8 cellular contexts compared by ENCODE assay signal in genomic region chr7:158782638-158783490, GRCh38. TPM values are rescaled to one million over a fixed set of nuclear protein-coding genes. Genes with fewer than 3 reads are reported as not detected.
A peak's percentile ranks its signal among the peaks of the same experiment; 100 is the strongest.
DNase-seq lines count a peak whose midpoint lies in the region; ATAC-seq and TF ChIP-seq lines count a peak whose summit lies in the region.

No MANE protein-coding gene starts in this region.

- peak; percentile 25 for DNase-seq in NCI-H748 (lab: John Stamatoyannopoulos, UW; ENCODE audit: unreplicated experiment)
- DNase-seq in NCI-H748 treated with DMSO at 0.1 percent for 48 hours (lab: John Stamatoyannopoulos, UW): no peak
- peak; percentile 30 for DNase-seq in activated CD4-positive, alpha-beta memory T cell treated with anti-CD3 and anti-CD28 coated beads for 36 hours
- DNase-seq in heart left ventricle: peak; percentile 73 to 85 (median 83)
- DNase-seq in NCI-H187 treated with DMSO at 0.1 percent for 48 hours (lab: John Stamatoyannopoulos, UW): no peak
- no peak for DNase-seq in NK-92 treated with Interleukin-12 subunit alpha and Interleukin-12 subunit beta, amount 100 ng/mL, for 24 hours (lab: John Stamatoyannopoulos, UW)

- H3K36me3 Mint-ChIP-seq in activated CD4-positive, alpha-beta memory T cell treated with anti-CD3 and anti-CD28 coated beads for 36 hours: peaks cover 6% of the 10 kb centered on the region

- ATAC-seq in heart left ventricle (peak; percentile 91 to 92 (median 92)), HG03378 (IDR thresholded peaks at IDR 0.05; ENCODE audit: unreplicated experiment) (no peak)

- peak overlapping the region; percentile 59 to 90 (median 82) for H3K27ac ChIP-seq in heart left ventricle

- TF ChIP-seq POLR2A in heart left ventricle (IDR thresholded peaks at IDR 0.05): peak in 1 of 2 donors; percentile 29

- H3K4me1 ChIP-seq in heart left ventricle (peaks cover 0 to 66% (median 36%) of the 10 kb centered on the region in 12 donors), skeletal muscle satellite cell (ENCODE audit: control insufficient read depth, insufficient read depth, low read length) (peaks cover 11% of the 10 kb centered on the region)

- H3K4me2 ChIP-seq in skeletal muscle satellite cell (ENCODE audit: low read length): peak overlapping the region; percentile 34

- H3K4me3 ChIP-seq in heart left ventricle (peak overlapping the region in 7 of 12 donors; percentile 9 to 35 (median 27)), skeletal muscle satellite cell (ENCODE audit: low read length) (no peak overlapping the region)

- WGBS in heart left ventricle, 4 donors: 21 to 26% (median 25%) methylated on average over 17 to 21 of the region's 21 CpGs

- H3K27me3 ChIP-seq in heart left ventricle (no peaks in the 10 kb centered on the region), skeletal muscle satellite cell (ENCODE audit: control insufficient read depth, insufficient read depth, low read length) (no peaks in the 10 kb centered on the region)

- no peaks in the 10 kb centered on the region for H3K9me3 Mint-ChIP-seq in activated CD4-positive, alpha-beta memory T cell treated with anti-CD3 and anti-CD28 coated beads for 36 hours

- POLR2A ChIA-PET in activated CD4-positive, alpha-beta memory T cell treated with anti-CD3 and anti-CD28 coated beads for 36 hours (lab: Charles Lee): interaction anchor here (0.6 kb wide), 1 partner anchor 102 kb away, joined by 5 read pairs; no protein-coding TSS in a partner anchor

- H3K36me3 ChIP-seq in heart left ventricle: peaks cover 0 to 78% (median 52%) of the 10 kb centered on the region in 9 donors
- peaks cover 53% of the 10 kb centered on the region for H3K36me3 ChIP-seq in skeletal muscle satellite cell (ENCODE audit: insufficient read depth, low read length)

- peaks cover 3% of the 10 kb centered on the region for H3K4me1 Mint-ChIP-seq in activated CD4-positive, alpha-beta memory T cell treated with anti-CD3 and anti-CD28 coated beads for 36 hours (ENCODE audit: low read depth)

- H3K9ac ChIP-seq in skeletal muscle satellite cell (ENCODE audit: low read depth, low read length): peak overlapping the region; percentile 35

- no peak overlapping the region for H3K4me3 Mint-ChIP-seq in activated CD4-positive, alpha-beta memory T cell treated with anti-CD3 and anti-CD28 coated beads for 36 hours

- intact Hi-C loops in activated CD4-positive, alpha-beta memory T cell treated with anti-CD3 and anti-CD28 coated beads for 36 hours (cut with micrococcal nuclease): no loop called here
- intact Hi-C loops in heart left ventricle (cut with DNase I): loop anchor here (1.0 to 10.0 kb wide), 7 partner anchors 34 to 194 kb away; partner anchors contain the start of gene ESYT2 (in 7 of the 10)

- H3K9me3 ChIP-seq in heart left ventricle (no peaks in the 10 kb centered on the region), skeletal muscle satellite cell (replicated peaks; ENCODE audit: low read length) (no peaks in the 10 kb centered on the region)

- CTCF ChIA-PET in activated CD4-positive, alpha-beta memory T cell treated with anti-CD3 and anti-CD28 coated beads for 36 hours (lab: Charles Lee): interaction anchor here (0.6 to 1.4 kb wide), 4 partner anchors 8 to 194 kb away, joined by 3 to 7 read pairs (median 3); no protein-coding TSS in a partner anchor

- TF ChIP-seq CTCF in heart left ventricle (IDR thresholded peaks at IDR 0.05): peak; percentile 16 to 76 (median 52)

- H3K27ac Mint-ChIP-seq in activated CD4-positive, alpha-beta memory T cell treated with anti-CD3 and anti-CD28 coated beads for 36 hours: no peak overlapping the region

- H3K27me3 Mint-ChIP-seq in activated CD4-positive, alpha-beta memory T cell treated with anti-CD3 and anti-CD28 coated beads for 36 hours: no peaks in the 10 kb centered on the region

RNA-seq across cellular contexts. Expression of gene ESYT2, which starts 46.4 kb away (rescaled TPM):
- total RNA-seq in activated CD4-positive, alpha-beta memory T cell treated with anti-CD3 and anti-CD28 coated beads for 36 hours: 10 to 100 TPM; 62.4 to 64.2 TPM
- total RNA-seq in heart left ventricle: 10 to 100 TPM; 42.8 to 91.8 (median 50.9) TPM
- 10 to 100 TPM; 16.2 to 46.4 TPM for polyA plus RNA-seq in heart left ventricle
- total RNA-seq in skeletal muscle satellite cell (2012; rRNA removed): 64.7 and 71.0 TPM in 2 replicates

Comparison
In these comparisons a context has a peak if more than half of its experiments do, and no peak if none do; other contexts are left out.
1. DNase-seq: peak in NCI-H748 (single experiment), activated CD4-positive, alpha-beta memory T cell treated with anti-CD3 and anti-CD28 coated beads for 36 hours (single experiment) and heart left ventricle (5 of 5); none in NCI-H748 treated with DMSO at 0.1 percent for 48 hours (single experiment), NCI-H187 treated with DMSO at 0.1 percent for 48 hours (single experiment) and NK-92 treated with Interleukin-12 subunit alpha and Interleukin-12 subunit beta, amount 100 ng/mL, for 24 hours (single experiment).